Comparison of ENCODE assay signal across 13 cellular contexts in genomic region chr12:15631007-15631715, GRCh38.
DNase-seq lines count a peak whose midpoint lies in the region; ATAC-seq, FAIRE-seq and TF ChIP-seq lines count a peak whose summit lies in the region.
"Had no signal": no experiment of that assay in that cellular context is flagged by ENCODE, and none has a peak within 500 bp of the region (broad histone marks: within the 10 kb centered on the region; RNA-seq: fewer than 3 reads in every experiment).

No MANE protein-coding gene starts in this region.

- no peaks in the 10 kb centered on the region for H3K9me3 Mint-ChIP-seq in H9
- H3K9me3 Mint-ChIP-seq: activated naive CD4-positive, alpha-beta T cell treated with anti-CD3 and anti-CD28 coated beads, Interleukin-2, amount 50 U/mL, for 24 hours had no signal

- no peak overlapping the region for H3K14ac ChIP-seq in H9 (ENCODE audit: insufficient read depth, low read length)

- H4K20me1 ChIP-seq in H9 (ENCODE audit: control insufficient read depth, insufficient read depth, insufficient read length) (no peaks in the 10 kb centered on the region), PC-9 (ENCODE audit: insufficient read depth) (no peaks in the 10 kb centered on the region), hepatocyte (ENCODE audit: insufficient read depth, poor library complexity, severe bottlenecking) (no peaks in the 10 kb centered on the region)

- H3K79me1 ChIP-seq in H9 (ENCODE audit: insufficient read depth, low read depth, low read length, poor library complexity, severe bottlenecking) = no peaks in the 10 kb centered on the region

- TF ChIP-seq CTCF in H9 (conservative IDR thresholded peaks at IDR 0.05) = no peak
- TF ChIP-seq CTCF in PC-9 (conservative IDR thresholded peaks at IDR 0.05) = no peak
- TF ChIP-seq CTCF in hepatocyte (IDR thresholded peaks at IDR 0.05; ENCODE audit: poor library complexity) = no peak
- TF ChIP-seq CTCF in BE2C (IDR thresholded peaks at IDR 0.05; ENCODE audit: low read depth, low read length) = no peak

- H3K18ac ChIP-seq in H9 (ENCODE audit: insufficient read length, low read depth, low read length) = no peak overlapping the region

- H3K4me2 ChIP-seq in H9 (ENCODE audit: insufficient read depth, insufficient read length, low read length) (no peak overlapping the region), PC-9 (no peak overlapping the region), hepatocyte (no peak overlapping the region)

- peak overlapping the region in 1 of 2 experiments; percentile 7; a peak in 1 of 5 replicates for H3K4me3 Mint-ChIP-seq in H9
- H3K4me3 Mint-ChIP-seq: activated naive CD4-positive, alpha-beta T cell treated with anti-CD3 and anti-CD28 coated beads, Interleukin-2, amount 50 U/mL, for 24 hours had no signal

- no peak overlapping the region for H2BK15ac ChIP-seq in H9 (ENCODE audit: low read depth, low read length)

- BruUV-seq in PC-9 (replicated peaks; lab: Mats Ljungman, UMichigan) = no TSS peak

- FAIRE-seq in frontal cortex (lab: Jason Lieb, UNC) = no peak
- FAIRE-seq: TTC549 had no signal

- no peak overlapping the region for H2BK120ac ChIP-seq in H9 (ENCODE audit: low read depth, low read length, poor library complexity, severe bottlenecking)

- H4K91ac ChIP-seq in H9 (ENCODE audit: insufficient read length, low read depth, low read length) = no peak overlapping the region

- intact Hi-C loops in PC-9 (cut with micrococcal nuclease; ENCODE audit: unreplicated experiment) = no loop called here

- H3K23me2 ChIP-seq in H9 (ENCODE audit: insufficient read length, low read depth, low read length, poor library complexity, severe bottlenecking) = no peaks in the 10 kb centered on the region

- no peak overlapping the region for H2BK20ac ChIP-seq in H9 (ENCODE audit: low read depth, low read length, poor library complexity, severe bottlenecking)

- H3K23ac ChIP-seq in H9 (ENCODE audit: insufficient read length, low read depth, low read length) = no peak overlapping the region

- H3K27ac Mint-ChIP-seq in H9 = peak overlapping the region in 2 of 3 experiments; percentile 38 to 87; a peak in 3 of 7 replicates
- H3K27ac Mint-ChIP-seq: activated naive CD4-positive, alpha-beta T cell treated with anti-CD3 and anti-CD28 coated beads, Interleukin-2, amount 50 U/mL, for 24 hours had no signal

- no peak overlapping the region for H2BK5ac ChIP-seq in H9 (ENCODE audit: insufficient read length, low read length)

- peaks cover 42% of the 10 kb centered on the region for H3K36me3 ChIP-seq in PC-9 (ENCODE audit: low read depth)
- H3K36me3 ChIP-seq in hepatocyte (replicated peaks; ENCODE audit: insufficient read depth, low read depth) = no peaks in the 10 kb centered on the region
- peaks cover 0 to 14% (median 10%) of the 10 kb centered on the region in 5 donors for H3K36me3 ChIP-seq in subcutaneous abdominal adipose tissue (ENCODE audit: control insufficient read depth in 5 of 5, insufficient read depth in 5 of 5, low read length in 5 of 5)
- H3K36me3 ChIP-seq in BE2C = no peaks in the 10 kb centered on the region
- H3K36me3 ChIP-seq: neutrophil had no signal

- WGBS in H9 (ENCODE audit: extremely low coverage, insufficient read length, low lambda C conversion rate) = no CpG with 5 or more reads among the region's 6 CpGs
- 67% methylated on average over 6 of the region's 6 CpGs for WGBS in hepatocyte (ENCODE audit: low lambda C conversion rate, missing lambda C conversion rate)

- H3F3A ChIP-seq in PC-9 (ENCODE audit: insufficient read depth, low read depth) = peaks cover 17% of the 10 kb centered on the region

- H3K4me3 ChIP-seq in PC-9 = no peak overlapping the region
- no peak overlapping the region for H3K4me3 ChIP-seq in hepatocyte
- H3K4me3 ChIP-seq in subcutaneous abdominal adipose tissue (ENCODE audit: low read depth in 1 of 5, low read length in 5 of 5) = no peak overlapping the region
- no peak overlapping the region for H3K4me3 ChIP-seq in BE2C (ENCODE audit: low read depth, low read length)

- no peaks in the 10 kb centered on the region for H3K79me2 ChIP-seq in H9 (ENCODE audit: insufficient read depth, low read length)
- H3K79me2 ChIP-seq in PC-9 (ENCODE audit: low read depth) = no peaks in the 10 kb centered on the region
- no peaks in the 10 kb centered on the region for H3K79me2 ChIP-seq in hepatocyte

- H2BK12ac ChIP-seq in H9 (ENCODE audit: insufficient read length, low read depth, low read length) = no peak overlapping the region

- POLR2A ChIA-PET in PC-9 (lab: Charles Lee; ENCODE audit: unreplicated experiment) = no interaction called here

- H3K36me3 Mint-ChIP-seq in H9 (ENCODE audit: insufficient read depth in 1 of 3, low read depth in 3 of 3) = no peaks in the 10 kb centered on the region
- H3K36me3 Mint-ChIP-seq: activated naive CD4-positive, alpha-beta T cell treated with anti-CD3 and anti-CD28 coated beads, Interleukin-2, amount 50 U/mL, for 24 hours had no signal

- H3K4ac ChIP-seq in H9 (ENCODE audit: low read depth, low read length) = no peak overlapping the region

- peaks cover 8 to 9% of the 10 kb centered on the region in 2 experiments for H3K4me1 Mint-ChIP-seq in H9
- H3K4me1 Mint-ChIP-seq: activated naive CD4-positive, alpha-beta T cell treated with anti-CD3 and anti-CD28 coated beads, Interleukin-2, amount 50 U/mL, for 24 hours had no signal

- no peak overlapping the region for H4K5ac ChIP-seq in H9 (ENCODE audit: insufficient read length, low read depth, low read length)

- H3K9me3 ChIP-seq in H9 (ENCODE audit: control insufficient read depth, low read depth, low read length) (no peaks in the 10 kb centered on the region), PC-9 (ENCODE audit: insufficient read depth, low read depth) (0 out of 2 replicates have a peak, but pooled peaks cover 3% of the 10 kb centered on the region), hepatocyte (ENCODE audit: low read depth) (no peaks in the 10 kb centered on the region), subcutaneous abdominal adipose tissue (ENCODE audit: control insufficient read depth in 5 of 5, low read length in 5 of 5) (no peaks in the 10 kb centered on the region), BE2C (no peaks in the 10 kb centered on the region)
- H3K9me3 ChIP-seq: neutrophil had no signal

- no peak overlapping the region for H3K56ac ChIP-seq in H9 (ENCODE audit: insufficient read length, low read depth, low read length)

- H3K27me3 ChIP-seq in H9 (ENCODE audit: insufficient read depth, low read length) = no peaks in the 10 kb centered on the region
- no peaks in the 10 kb centered on the region for H3K27me3 ChIP-seq in PC-9 (ENCODE audit: insufficient read depth, low read depth)
- H3K27me3 ChIP-seq in hepatocyte = no peaks in the 10 kb centered on the region
- H3K27me3 ChIP-seq in subcutaneous abdominal adipose tissue (ENCODE audit: control insufficient read depth in 5 of 5, insufficient read depth in 4 of 5, low read length in 5 of 5) = no peaks in the 10 kb centered on the region
- peaks cover 14% of the 10 kb centered on the region for H3K27me3 ChIP-seq in BE2C
- H3K27me3 ChIP-seq: neutrophil had no signal

- no peaks in the 10 kb centered on the region for H3K9me2 ChIP-seq in PC-9 (ENCODE audit: insufficient read depth)
- H3K9me2 ChIP-seq in hepatocyte (replicated peaks; ENCODE audit: insufficient read depth) = no peaks in the 10 kb centered on the region

- no peak overlapping the region for H2AK5ac ChIP-seq in H9 (ENCODE audit: insufficient read length, low read length)

- H3K27me3 Mint-ChIP-seq in H9 (ENCODE audit: low read depth) = no peaks in the 10 kb centered on the region
- H3K27me3 Mint-ChIP-seq: activated naive CD4-positive, alpha-beta T cell treated with anti-CD3 and anti-CD28 coated beads, Interleukin-2, amount 50 U/mL, for 24 hours had no signal

- no peak for DNase-seq in H9
- no peak for DNase-seq in PC-9
- DNase-seq in hepatocyte (ENCODE audit: low spot score) = no peak
- no peak for DNase-seq in BE2C
- no peak for DNase-seq in frontal cortex (ENCODE audit: low spot score in 2 of 2)
- DNase-seq: islet precursor cell, NCI-H446 treated with DMSO at 0.1 percent for 48 hours had no signal

- CTCF ChIA-PET in PC-9 (lab: Charles Lee) = no interaction called here

- H3K9ac ChIP-seq in H9 (ENCODE audit: extremely low read depth, insufficient read length, low read length) (no peak overlapping the region), subcutaneous abdominal adipose tissue (ENCODE audit: low read length in 5 of 5) (no peak overlapping the region)

- no peak for ATAC-seq in GM21717 (IDR thresholded peaks at IDR 0.05; ENCODE audit: unreplicated experiment)
- no peak for ATAC-seq in HG02970 (IDR thresholded peaks at IDR 0.05; ENCODE audit: low FRiP score, unreplicated experiment)

- H3K27ac ChIP-seq in H9 (ENCODE audit: insufficient read length, low read depth, low read length) (no peak overlapping the region), PC-9 (peak overlapping the region; percentile 96), hepatocyte (peak overlapping the region; percentile 93), subcutaneous abdominal adipose tissue (ENCODE audit: low read depth, low read length) (peak overlapping the region; percentile 98)
- H3K27ac ChIP-seq: neutrophil had no signal

- H2AFZ ChIP-seq in H9 (ENCODE audit: low read length) = no peak overlapping the region
- H2AFZ ChIP-seq in PC-9 = no peak overlapping the region
- no peak overlapping the region for H2AFZ ChIP-seq in hepatocyte

- H3T11ph ChIP-seq in H9 (ENCODE audit: low read length) = no peak overlapping the region

- H4K8ac ChIP-seq in H9 (replicated peaks; ENCODE audit: insufficient read length, low read depth, low read length) = no peak overlapping the region

- no peaks in the 10 kb centered on the region; the same call in 1 of the 2 replicates for H3K4me1 ChIP-seq in H9 (ENCODE audit: insufficient read depth, low read length)
- H3K4me1 ChIP-seq in PC-9 (replicated peaks; ENCODE audit: insufficient read depth) = peaks cover 31% of the 10 kb centered on the region
- H3K4me1 ChIP-seq in hepatocyte (ENCODE audit: insufficient read depth) = peaks cover 28% of the 10 kb centered on the region
- peaks cover 13 to 48% (median 36%) of the 10 kb centered on the region in 5 donors for H3K4me1 ChIP-seq in subcutaneous abdominal adipose tissue (ENCODE audit: control insufficient read depth in 5 of 5, insufficient read depth in 5 of 5, low read length in 5 of 5)
- H3K4me1 ChIP-seq in BE2C = no peaks in the 10 kb centered on the region
